Comparison of ENCODE assay signal across 27 cellular contexts in the genomic region with DNA sequence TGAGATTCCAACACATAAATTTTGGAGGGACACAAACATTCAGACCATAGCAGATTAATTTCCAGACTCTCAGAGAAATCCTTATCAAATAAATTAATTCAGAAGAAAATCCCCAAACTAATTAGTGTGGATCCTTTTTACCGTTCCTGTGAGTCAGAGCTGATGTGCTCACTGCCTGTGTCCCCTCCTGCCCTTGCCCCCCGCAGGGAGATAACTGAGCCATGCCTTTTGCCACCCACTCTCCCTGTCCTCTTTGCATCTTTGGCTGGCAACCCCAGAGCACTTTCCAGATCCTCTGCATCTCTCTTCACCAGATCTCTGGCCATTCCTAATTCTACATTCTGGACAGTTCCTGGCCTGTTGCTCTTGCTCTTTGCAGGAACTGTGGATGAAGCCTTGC.
"Had no signal": no experiment of that assay in that cellular context is flagged by ENCODE, and none has a peak within 500 bp of the region (broad histone marks: within the 10 kb centered on the region; RNA-seq: fewer than 3 reads in every experiment).

No MANE protein-coding gene starts in this region.

- H3K36me3 ChIP-seq: left lung, lower lobe of right lung, ovary, stomach, thyroid gland, upper lobe of right lung had no signal

- H3K27me3 ChIP-seq: left lung, ovary, stomach, testis, thyroid gland, upper lobe of right lung had no signal

- H3K27me3 Mint-ChIP-seq: progenitor cell of endocrine pancreas had no signal

- H3K27ac ChIP-seq: left lung, lower lobe of right lung, ovary, upper lobe of right lung had no signal

- H3K9me3 ChIP-seq: left lung, lower lobe of right lung, ovary, stomach, testis, thyroid gland, upper lobe of right lung had no signal

- H3K4me3 Mint-ChIP-seq: immature natural killer cell; naive thymus-derived CD8-positive, alpha-beta T cell; nephron; neural crest cell; stimulated activated naive B cell treated with anti-CD40 and anti-IgM and Interleukin-4, amounts not matched to agents 10 μg/mL and 1 μg/mL and 100 μg/mL, for 72 hours had no signal

- H3K9me3 Mint-ChIP-seq: naive thymus-derived CD8-positive, alpha-beta T cell; nephron; neural crest cell had no signal

- H3K4me1 ChIP-seq: lower lobe of right lung, thyroid gland had no signal

- H3K4me1 Mint-ChIP-seq: immature natural killer cell; naive thymus-derived CD8-positive, alpha-beta T cell; nephron; neural crest cell; stimulated activated naive B cell treated with anti-CD40 and anti-IgM and Interleukin-4, amounts not matched to agents 10 μg/mL and 1 μg/mL and 100 μg/mL, for 72 hours had no signal

- H3K36me3 Mint-ChIP-seq: immature natural killer cell; naive thymus-derived CD8-positive, alpha-beta T cell; stimulated activated naive B cell treated with anti-CD40 and anti-IgM and Interleukin-4, amounts not matched to agents 10 μg/mL and 1 μg/mL and 100 μg/mL, for 72 hours had no signal

- H3K4me3 ChIP-seq: left lung, lower lobe of right lung, ovary, skin epidermis, stomach, testis, thyroid gland, upper lobe of right lung had no signal

- DNase-seq: hippocampal formation; immature natural killer cell; kidney; left colon; left lung; lower lobe of right lung; mammary epithelial cell; mesenchymal stem cell; naive thymus-derived CD8-positive, alpha-beta T cell; ovary; retina; right cardiac atrium; stimulated activated CD4-positive, alpha-beta T cell treated with anti-CD3 and anti-CD28 coated beads, Interleukin-12 subunit alpha, Interleukin-12 subunit beta, amount 100 ng/mL, for 4 hours; stimulated activated CD4-positive, alpha-beta T cell treated with anti-CD3 and anti-CD28 coated beads, Interleukin-15, amount 100 ng/mL, for 24 hours; stimulated activated CD4-positive, alpha-beta T cell treated with anti-CD3 and anti-CD28 coated beads, Interleukin-2, amount 100 ng/mL, for 24 hours; stimulated activated CD4-positive, alpha-beta T cell treated with anti-CD3 and anti-CD28 coated beads, Interleukin-4, amount 100 ng/mL, for 1 hour; stimulated activated naive B cell treated with anti-CD40 and anti-IgM and Interleukin-4, amounts not matched to agents 10 μg/mL and 1 μg/mL and 100 μg/mL, for 72 hours; stimulated activated naive CD8-positive, alpha-beta T cell treated with anti-CD3 and anti-CD28 coated beads, Interleukin-15, Interleukin-2, amounts not matched to agents 100 U/mL and 50 U/mL, for 24 hours; stomach; testis; thyroid gland; trophoblast cell; upper lobe of right lung had no signal

- H3K27ac Mint-ChIP-seq: immature natural killer cell; naive thymus-derived CD8-positive, alpha-beta T cell; nephron; progenitor cell of endocrine pancreas; stimulated activated naive B cell treated with anti-CD40 and anti-IgM and Interleukin-4, amounts not matched to agents 10 μg/mL and 1 μg/mL and 100 μg/mL, for 72 hours had no signal
